Comparison of ENCODE assay signal across 1 cellular context in genomic region chr11:63813563-63814382, GRCh38.
TF ChIP-seq lines count a peak whose summit lies in the region.

No MANE protein-coding gene starts in this region.

TF ChIP-seq in HepG2, 621 proteins besides CTCF, POLR2A, EP300 and RAD21 (continued from another document and continues in another):
- TF ChIP-seq ZSCAN5A (CRISPR knock-in tag; IDR thresholded peaks at IDR 0.05; ENCODE audit: borderline replicate concordance), result no peak
- TF ChIP-seq SATB2 (CRISPR knock-in tag; IDR thresholded peaks at IDR 0.05), result no peak
- no peak for TF ChIP-seq PITX1 (CRISPR knock-in tag; IDR thresholded peaks at IDR 0.05)
- no peak; the same call in 1 of the 2 replicates for TF ChIP-seq TOPORS (CRISPR knock-in tag; IDR thresholded peaks at IDR 0.05)
- no peak for TF ChIP-seq MLX (CRISPR knock-in tag; IDR thresholded peaks at IDR 0.05)
- 0 out of 2 replicates have a peak, but pooled peaks have one; percentile 10 for TF ChIP-seq FOXO1 (CRISPR knock-in tag; IDR thresholded peaks at IDR 0.05)
- TF ChIP-seq ZNF772 (CRISPR knock-in tag; IDR thresholded peaks at IDR 0.05), result no peak
- TF ChIP-seq ATF1 (CRISPR knock-in tag; IDR thresholded peaks at IDR 0.05), result no peak
- no peak for TF ChIP-seq NFKBIZ (CRISPR knock-in tag; IDR thresholded peaks at IDR 0.05)
- peak; percentile 14; the same call in 1 of the 2 replicates for TF ChIP-seq ZMYM3 (CRISPR knock-in tag; IDR thresholded peaks at IDR 0.05)
- TF ChIP-seq ZBTB20 (CRISPR knock-in tag; IDR thresholded peaks at IDR 0.05; ENCODE audit: borderline replicate concordance, low read depth), result peak; percentile 23; the same call in 1 of the 2 replicates
- TF ChIP-seq ZMYM4 (CRISPR knock-in tag; IDR thresholded peaks at IDR 0.05), result peak; percentile 16; the same call in 1 of the 2 replicates
- TF ChIP-seq FOSL2 (CRISPR knock-in tag; IDR thresholded peaks at IDR 0.05), result no peak; the same call in 1 of the 2 replicates
- no peak for TF ChIP-seq AHR (CRISPR knock-in tag; IDR thresholded peaks at IDR 0.05)
- peak; percentile 11; the same call in 1 of the 2 replicates for TF ChIP-seq KDM5B (CRISPR knock-in tag; IDR thresholded peaks at IDR 0.05; ENCODE audit: borderline replicate concordance)
- TF ChIP-seq MXD4 (CRISPR knock-in tag; IDR thresholded peaks at IDR 0.05), result no peak
- TF ChIP-seq MTF2 (CRISPR knock-in tag; IDR thresholded peaks at IDR 0.05; ENCODE audit: borderline replicate concordance), result 0 out of 2 replicates have a peak, but pooled peaks have one; percentile 40
- TF ChIP-seq FOSL1 (CRISPR knock-in tag; IDR thresholded peaks at IDR 0.05; ENCODE audit: borderline replicate concordance), result no peak
- TF ChIP-seq HNRNPLL (IDR thresholded peaks at IDR 0.05; ENCODE audit: low read depth, low read length, poor library complexity, severe bottlenecking), result peak; percentile 65
- TF ChIP-seq ZHX1 (CRISPR knock-in tag; IDR thresholded peaks at IDR 0.05; ENCODE audit: low read depth), result no peak
- no peak for TF ChIP-seq ZNF546 (CRISPR knock-in tag; conservative IDR thresholded peaks at IDR 0.05)
- TF ChIP-seq ZNF337 (CRISPR knock-in tag; IDR thresholded peaks at IDR 0.05; ENCODE audit: borderline replicate concordance, low read depth), result no peak
- no peak for TF ChIP-seq MATR3 (CRISPR knock-in tag; IDR thresholded peaks at IDR 0.05)
- TF ChIP-seq NRL (CRISPR knock-in tag; IDR thresholded peaks at IDR 0.05; ENCODE audit: borderline replicate concordance), result no peak
- no peak for TF ChIP-seq SIN3B (IDR thresholded peaks at IDR 0.05; ENCODE audit: low read length)
- TF ChIP-seq DR1 (CRISPR knock-in tag; IDR thresholded peaks at IDR 0.05), result no peak
- no peak for TF ChIP-seq ELF3 (CRISPR knock-in tag; IDR thresholded peaks at IDR 0.05)
- no peak for TF ChIP-seq RFX1 (IDR thresholded peaks at IDR 0.05)
- TF ChIP-seq ATF6 (CRISPR knock-in tag; conservative IDR thresholded peaks at IDR 0.05), result no peak
- TF ChIP-seq ZNF407 (CRISPR knock-in tag; IDR thresholded peaks at IDR 0.05; ENCODE audit: not compliant biosample characterization), result no peak
- no peak for TF ChIP-seq THRA (CRISPR knock-in tag; IDR thresholded peaks at IDR 0.05; ENCODE audit: borderline replicate concordance)
- TF ChIP-seq USF2 (IDR thresholded peaks at IDR 0.05; ENCODE audit: low read depth, low read length), result no peak
- no peak for TF ChIP-seq USF2 (CRISPR knock-in tag; IDR thresholded peaks at IDR 0.05; ENCODE audit: borderline replicate concordance)
- TF ChIP-seq NR2F1 (CRISPR knock-in tag; IDR thresholded peaks at IDR 0.05), result no peak
- TF ChIP-seq WIZ (CRISPR knock-in tag; IDR thresholded peaks at IDR 0.05), result no peak
- no peak for TF ChIP-seq DPF2 (CRISPR knock-in tag; IDR thresholded peaks at IDR 0.05; ENCODE audit: borderline replicate concordance, low read depth)
- no peak for TF ChIP-seq PBX2 (CRISPR knock-in tag; IDR thresholded peaks at IDR 0.05)
- TF ChIP-seq HDAC6 (IDR thresholded peaks at IDR 0.05; ENCODE audit: low read depth, low read length), result no peak
- no peak for TF ChIP-seq ZNF841 (CRISPR knock-in tag; IDR thresholded peaks at IDR 0.05; ENCODE audit: borderline replicate concordance)
- no peak; the same call in none of the 2 replicates for TF ChIP-seq PATZ1 (CRISPR knock-in tag; IDR thresholded peaks at IDR 0.05)
